ENCODE assay signal across 8 cellular contexts in genomic region chr17:69575346-69575761, GRCh38.
DNase-seq lines count a peak whose midpoint lies in the region; ATAC-seq, FAIRE-seq and TF ChIP-seq lines count a peak whose summit lies in the region.

No MANE protein-coding gene starts in this region.

- intact Hi-C loops in upper lobe of right lung (cut with DNase I) = no loop called here

- H3K4me1 Mint-ChIP-seq in nephron = peaks cover 23% of the 10 kb centered on the region
- H3K4me1 Mint-ChIP-seq in activated naive CD8-positive, alpha-beta T cell treated with anti-CD3 and anti-CD28 coated beads for 36 hours = no peaks in the 10 kb centered on the region

- no peaks in the 10 kb centered on the region for H3K36me3 ChIP-seq in BLaER1
- H3K36me3 ChIP-seq in upper lobe of right lung = no peaks in the 10 kb centered on the region

- POLR2A ChIA-PET in HEK293T (lab: Yijun Ruan, JAX) = no interaction called here

- peak; percentile 92 for DNase-seq in M059J (ENCODE audit: low read depth)
- peak; percentile 44 to 86 for DNase-seq in cardiac fibroblast (ENCODE audit: low read depth in 2 of 2)
- DNase-seq in upper lobe of right lung = no peak
- DNase-seq in HEK293T (ENCODE audit: extremely low spot score) = no peak
- DNase-seq in activated naive CD8-positive, alpha-beta T cell treated with anti-CD3 and anti-CD28 coated beads for 36 hours = no peak
- no peak for DNase-seq in D721Med (ENCODE audit: insufficient read length, low spot score)

- CTCF ChIA-PET in HEK293T (lab: Yijun Ruan, JAX) = no interaction called here

- H3K27me3 ChIP-seq in BLaER1 (no peaks in the 10 kb centered on the region), upper lobe of right lung (no peaks in the 10 kb centered on the region)

- H3K27ac ChIP-seq in BLaER1 (peak overlapping the region; percentile 89), upper lobe of right lung (no peak overlapping the region)

- no peak for TF ChIP-seq CTCF in cardiac fibroblast (IDR thresholded peaks at IDR 0.05; ENCODE audit: low read depth, low read length)
- no peak for TF ChIP-seq CTCF in nephron (IDR thresholded peaks at IDR 0.05; ENCODE audit: unreplicated experiment in 3 of 3)
- no peak for TF ChIP-seq CTCF in upper lobe of right lung (IDR thresholded peaks at IDR 0.05)
- TF ChIP-seq CTCF in D721Med (IDR thresholded peaks at IDR 0.05; ENCODE audit: insufficient read depth, missing control alignments) = no peak

- H3K4me2 ChIP-seq in BLaER1 = peak overlapping the region; percentile 78

- no peaks in the 10 kb centered on the region for H4K20me1 ChIP-seq in BLaER1

- H3K4me3 Mint-ChIP-seq in nephron = no peak overlapping the region
- H3K4me3 Mint-ChIP-seq in activated naive CD8-positive, alpha-beta T cell treated with anti-CD3 and anti-CD28 coated beads for 36 hours = no peak overlapping the region

- H3K9me3 Mint-ChIP-seq in nephron = no peaks in the 10 kb centered on the region
- no peaks in the 10 kb centered on the region for H3K9me3 Mint-ChIP-seq in activated naive CD8-positive, alpha-beta T cell treated with anti-CD3 and anti-CD28 coated beads for 36 hours

- no peaks in the 10 kb centered on the region for H3K36me3 Mint-ChIP-seq in nephron (ENCODE audit: low read depth)
- no peaks in the 10 kb centered on the region for H3K36me3 Mint-ChIP-seq in activated naive CD8-positive, alpha-beta T cell treated with anti-CD3 and anti-CD28 coated beads for 36 hours

- peak overlapping the region; percentile 3 to 87 (median 72) for H3K27ac Mint-ChIP-seq in nephron
- no peak overlapping the region for H3K27ac Mint-ChIP-seq in activated naive CD8-positive, alpha-beta T cell treated with anti-CD3 and anti-CD28 coated beads for 36 hours

- H3K9ac ChIP-seq in BLaER1 = peak overlapping the region; percentile 52; the same call in 1 of the 2 replicates

- no peak for ATAC-seq in upper lobe of right lung

- peaks cover 98% of the 10 kb centered on the region for H3K4me1 ChIP-seq in BLaER1
- peaks cover 23% of the 10 kb centered on the region for H3K4me1 ChIP-seq in upper lobe of right lung

- H3K27me3 Mint-ChIP-seq in nephron (ENCODE audit: low read depth) = no peaks in the 10 kb centered on the region
- H3K27me3 Mint-ChIP-seq in activated naive CD8-positive, alpha-beta T cell treated with anti-CD3 and anti-CD28 coated beads for 36 hours = peaks cover 9% of the 10 kb centered on the region

- FAIRE-seq in D721Med (lab: Jason Lieb, UNC) = no peak

- H3K4me3 ChIP-seq in BLaER1 = 0 out of 2 replicates have a peak overlapping the region, but pooled peaks have one; percentile 12
- no peak overlapping the region for H3K4me3 ChIP-seq in cardiac fibroblast (replicated peaks in 1 of 2; ENCODE audit: low read depth in 2 of 2, low read length in 2 of 2)
- H3K4me3 ChIP-seq in upper lobe of right lung = no peak overlapping the region

- H3K9me3 ChIP-seq in BLaER1 (peaks cover 10% of the 10 kb centered on the region; the same call in 1 of the 2 replicates), upper lobe of right lung (no peaks in the 10 kb centered on the region)

TF ChIP-seq in HEK293T, 16 proteins besides CTCF, POLR2A, EP300 and RAD21:
- no peak for TF ChIP-seq CTBP1 (IDR thresholded peaks at IDR 0.05; ENCODE audit: borderline replicate concordance)
- TF ChIP-seq LEF1 (IDR thresholded peaks at IDR 0.05; ENCODE audit: borderline replicate concordance) = no peak
- TF ChIP-seq SUZ12 (IDR thresholded peaks at IDR 0.05) = no peak
- TF ChIP-seq TARDBP (IDR thresholded peaks at IDR 0.05) = no peak
- TF ChIP-seq ZNF384 (IDR thresholded peaks at IDR 0.05) = no peak
- TF ChIP-seq FOXA1 (IDR thresholded peaks at IDR 0.05) = no peak
- no peak for TF ChIP-seq ELF4 (IDR thresholded peaks at IDR 0.05)
- no peak for TF ChIP-seq HDGF (IDR thresholded peaks at IDR 0.05; ENCODE audit: borderline replicate concordance)
- TF ChIP-seq FOXM1 (IDR thresholded peaks at IDR 0.05; ENCODE audit: borderline replicate concordance) = no peak
- no peak for TF ChIP-seq BHLHE40 (IDR thresholded peaks at IDR 0.05; ENCODE audit: borderline replicate concordance)
- TF ChIP-seq L3MBTL2 (conservative IDR thresholded peaks at IDR 0.05) = no peak
- no peak for TF ChIP-seq ARNT (IDR thresholded peaks at IDR 0.05)
- no peak for TF ChIP-seq NFRKB (IDR thresholded peaks at IDR 0.05)
- TF ChIP-seq PKNOX1 (IDR thresholded peaks at IDR 0.05) = no peak
TF ChIP-seq in HEK293T: peak in this region for 0.

Comparison
In these comparisons a context has a peak if more than half of its experiments do, and no peak if none do; other contexts are left out.
1. DNase-seq: peak in M059J (single experiment) and cardiac fibroblast (2 of 2); none in upper lobe of right lung (single experiment), HEK293T (single experiment), activated naive CD8-positive, alpha-beta T cell treated with anti-CD3 and anti-CD28 coated beads for 36 hours (single experiment) and D721Med (single experiment).